ENCODE assay signal across 33 cellular contexts in genomic region chr22:35981900-35982299, GRCh38.
"Had no signal": no experiment of that assay in that cellular context is flagged by ENCODE, and none has a peak within 500 bp of the region (broad histone marks: within the 10 kb centered on the region; RNA-seq: fewer than 3 reads in every experiment).

No MANE protein-coding gene starts in this region.

- H3K27me3 Mint-ChIP-seq: brain had no signal

- H3K4me3 ChIP-seq: adrenal gland, cardiac muscle cell, colonic mucosa, heart left ventricle, ovary, prostate gland, skin epidermis, thyroid gland had no signal

- H3K36me3 Mint-ChIP-seq: activated naive CD8-positive, alpha-beta T cell treated with anti-CD3 and anti-CD28 coated beads for 36 hours; immature natural killer cell; memory B cell; naive thymus-derived CD8-positive, alpha-beta T cell; stimulated activated memory B cell treated with anti-CD40 and anti-IgM and Interleukin-4, amounts not matched to agents 10 μg/mL and 1 μg/mL and 100 μg/mL, for 72 hours had no signal

- H3K27ac Mint-ChIP-seq: activated naive CD4-positive, alpha-beta T cell treated with anti-CD3 and anti-CD28 coated beads for 36 hours; activated naive CD8-positive, alpha-beta T cell treated with anti-CD3 and anti-CD28 coated beads for 36 hours; immature natural killer cell; memory B cell; stimulated activated memory B cell treated with anti-CD40 and anti-IgM and Interleukin-4, amounts not matched to agents 10 μg/mL and 1 μg/mL and 100 μg/mL, for 72 hours; stimulated activated naive CD8-positive, alpha-beta T cell treated with anti-CD3 and anti-CD28 coated beads, Interleukin-15, amount 100 ng/mL, for 72 hours; T-helper 1 cell treated with Interleukin-12 subunit alpha and Interleukin-12 subunit beta and Interleukin-4 antibody, amounts not matched to agents 30 μg/mL and 1 μg/mL, for 36 hours had no signal

- H3K4me1 ChIP-seq: colonic mucosa had no signal

- H3K9me3 ChIP-seq: adrenal gland, colonic mucosa, heart left ventricle, neutrophil, ovary, prostate gland, thyroid gland had no signal

- H3K9me3 Mint-ChIP-seq: activated naive CD4-positive, alpha-beta T cell treated with anti-CD3 and anti-CD28 coated beads for 36 hours; activated naive CD8-positive, alpha-beta T cell treated with anti-CD3 and anti-CD28 coated beads for 36 hours; brain; immature natural killer cell; naive thymus-derived CD8-positive, alpha-beta T cell; stimulated activated memory B cell treated with anti-CD40 and anti-IgM and Interleukin-4, amounts not matched to agents 10 μg/mL and 1 μg/mL and 100 μg/mL, for 72 hours; stimulated activated naive CD8-positive, alpha-beta T cell treated with anti-CD3 and anti-CD28 coated beads, Interleukin-15, amount 100 ng/mL, for 72 hours; T-helper 1 cell treated with Interleukin-12 subunit alpha and Interleukin-12 subunit beta and Interleukin-4 antibody, amounts not matched to agents 30 μg/mL and 1 μg/mL, for 36 hours had no signal

- H3K27me3 ChIP-seq: adrenal gland, cardiac muscle cell, colonic mucosa, heart left ventricle, ovary, thyroid gland had no signal

- DNase-seq: activated CD4-positive, alpha-beta T cell treated with anti-CD3 and anti-CD28 coated beads for 48 hours; activated CD4-positive, alpha-beta T cell treated with anti-CD3 and anti-CD28 coated beads, Interleukin-2, amount 50 U/mL, for 48 hours; activated CD8-positive, alpha-beta memory T cell treated with anti-CD3 and anti-CD28 coated beads for 24 hours; activated effector memory CD4-positive, alpha-beta T cell treated with anti-CD3 and anti-CD28 coated beads, Interleukin-2, amount 50 U/mL, for 16 hours; activated naive CD4-positive, alpha-beta T cell treated with anti-CD3 and anti-CD28 coated beads for 36 hours; activated naive CD8-positive, alpha-beta T cell treated with anti-CD3 and anti-CD28 coated beads for 36 hours; adrenal gland; aorta; cerebellar nuclear complex; colonic mucosa; effector memory CD4-positive, alpha-beta T cell; heart left ventricle; hypothalamus; immature natural killer cell; naive thymus-derived CD8-positive, alpha-beta T cell; ovary; retina; stimulated activated CD4-positive, alpha-beta T cell treated with anti-CD3 and anti-CD28 coated beads, Interleukin-12 subunit alpha, Interleukin-12 subunit beta, amount 100 ng/mL, for 4 hours; stimulated activated CD4-positive, alpha-beta T cell treated with anti-CD3 and anti-CD28 coated beads, Interleukin-4, amount 100 ng/mL, for 24 hours; stimulated activated naive CD8-positive, alpha-beta T cell treated with anti-CD3 and anti-CD28 coated beads, Interleukin-15, amount 100 ng/mL, for 72 hours; substantia nigra; T-helper 9 cell; thyroid gland had no signal

- H3K36me3 ChIP-seq: adrenal gland, cardiac muscle cell, colonic mucosa, heart left ventricle, neutrophil, ovary, prostate gland, thyroid gland had no signal

- ATAC-seq: heart left ventricle; naive thymus-derived CD8-positive, alpha-beta T cell; sciatic nerve; stimulated activated memory B cell treated with anti-CD40 and anti-IgM and Interleukin-4, amounts not matched to agents 10 μg/mL and 1 μg/mL and 100 μg/mL, for 72 hours; stimulated activated naive CD8-positive, alpha-beta T cell treated with anti-CD3 and anti-CD28 coated beads, Interleukin-15, amount 100 ng/mL, for 72 hours had no signal

- H3K4me1 Mint-ChIP-seq: immature natural killer cell; memory B cell; naive thymus-derived CD8-positive, alpha-beta T cell; stimulated activated memory B cell treated with anti-CD40 and anti-IgM and Interleukin-4, amounts not matched to agents 10 μg/mL and 1 μg/mL and 100 μg/mL, for 72 hours; stimulated activated naive CD8-positive, alpha-beta T cell treated with anti-CD3 and anti-CD28 coated beads, Interleukin-15, amount 100 ng/mL, for 72 hours had no signal

- H3K27ac ChIP-seq: adrenal gland, cardiac muscle cell, colonic mucosa, heart left ventricle, neutrophil, ovary, prostate gland, skin epidermis, thyroid gland, VCaP had no signal

- H3K4me3 Mint-ChIP-seq: activated naive CD4-positive, alpha-beta T cell treated with anti-CD3 and anti-CD28 coated beads for 36 hours; activated naive CD8-positive, alpha-beta T cell treated with anti-CD3 and anti-CD28 coated beads for 36 hours; brain; immature natural killer cell; memory B cell; naive thymus-derived CD8-positive, alpha-beta T cell; stimulated activated memory B cell treated with anti-CD40 and anti-IgM and Interleukin-4, amounts not matched to agents 10 μg/mL and 1 μg/mL and 100 μg/mL, for 72 hours; stimulated activated naive CD8-positive, alpha-beta T cell treated with anti-CD3 and anti-CD28 coated beads, Interleukin-15, amount 100 ng/mL, for 72 hours; T-helper 1 cell treated with Interleukin-12 subunit alpha and Interleukin-12 subunit beta and Interleukin-4 antibody, amounts not matched to agents 30 μg/mL and 1 μg/mL, for 36 hours had no signal
